In the genomic region with DNA sequence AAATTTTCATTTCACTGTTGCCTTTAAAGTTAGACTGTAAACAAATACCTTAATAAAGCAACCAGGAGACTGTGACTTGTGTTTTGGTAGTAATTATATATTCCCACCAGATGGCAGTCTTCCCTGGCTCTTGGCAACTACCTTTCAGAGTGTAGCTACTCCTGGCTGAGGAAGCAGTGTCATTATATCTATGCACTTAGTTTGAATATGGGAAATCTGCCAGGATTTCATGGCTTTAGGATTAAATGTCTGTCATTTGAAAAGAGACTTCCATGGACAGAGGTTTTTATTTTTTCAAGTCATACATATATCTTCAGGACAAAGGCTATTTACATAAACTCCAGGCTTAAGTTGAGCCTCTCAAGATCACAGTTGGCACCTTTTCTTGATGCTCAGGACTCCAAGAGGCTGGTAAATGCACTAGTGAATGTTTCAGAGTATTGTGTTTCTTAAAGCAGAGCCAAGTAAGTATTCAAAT, we compare ENCODE assay signal across 8 cellular contexts.
DNase-seq lines count a peak whose midpoint lies in the region; ATAC-seq, FAIRE-seq and TF ChIP-seq lines count a peak whose summit lies in the region.

No MANE protein-coding gene starts in this region.

- H3K36me3 ChIP-seq in KMS-11 (ENCODE audit: insufficient read depth): no peaks in the 10 kb centered on the region
- no peaks in the 10 kb centered on the region for H3K36me3 ChIP-seq in NT2/D1 (ENCODE audit: insufficient read depth, insufficient read length, low read length)

- no peaks in the 10 kb centered on the region for H3K4me1 Mint-ChIP-seq in glutamatergic neuron (ENCODE audit: low read depth, unreplicated experiment)

- H3K4me3 Mint-ChIP-seq in glutamatergic neuron (ENCODE audit: unreplicated experiment): no peak overlapping the region

- peaks cover 60% of the 10 kb centered on the region; the same call in 1 of the 2 replicates for H3K79me2 ChIP-seq in KMS-11 (ENCODE audit: insufficient read depth, low read depth)

- H4K20me1 ChIP-seq in KMS-11 (ENCODE audit: insufficient read depth): peaks cover 9% of the 10 kb centered on the region; the same call in 1 of the 2 replicates

- TF ChIP-seq CTCF in KMS-11 (conservative IDR thresholded peaks at IDR 0.05; ENCODE audit: low read depth, low read length): peak; percentile 64
- peak; percentile 61 for TF ChIP-seq CTCF in glutamatergic neuron (IDR thresholded peaks at IDR 0.05; ENCODE audit: partially characterized antibody, unreplicated experiment)

- no peak overlapping the region for H3K4me2 ChIP-seq in KMS-11

- peak; percentile 65 for DNase-seq in activated effector memory CD4-positive, alpha-beta T cell treated with anti-CD3 and anti-CD28 coated beads, Interleukin-2, amount 50 U/mL, for 16 hours
- no peak for DNase-seq in activated effector memory CD4-positive, alpha-beta T cell treated with Interleukin-2 at 50 U/mL for 16 hours
- DNase-seq in H54 (ENCODE audit: insufficient read length, low spot score) (peak; percentile 4), NT2/D1 (ENCODE audit: low read depth, low spot score) (peak; percentile 40), glutamatergic neuron (no peak), retina (peak; percentile 63)
- DNase-seq in activated naive CD4-positive, alpha-beta T cell treated with anti-CD3 and anti-CD28 coated beads, Interleukin-2, amount 50 U/mL, for 72 hours (ENCODE audit: low spot score in 2 of 2): peak in 1 of 2 donors; percentile 28

- H3K27me3 ChIP-seq in KMS-11 (ENCODE audit: insufficient read depth, low read depth) (no peaks in the 10 kb centered on the region), NT2/D1 (ENCODE audit: insufficient read depth, insufficient read length) (no peaks in the 10 kb centered on the region)

- peaks cover 44% of the 10 kb centered on the region for H3K4me1 ChIP-seq in KMS-11 (ENCODE audit: low read depth, poor library complexity, severe bottlenecking)
- no peaks in the 10 kb centered on the region for H3K4me1 ChIP-seq in NT2/D1 (ENCODE audit: insufficient read depth, insufficient read length)

- peaks cover 6 to 28% of the 10 kb centered on the region in 2 donors for H3K36me3 Mint-ChIP-seq in activated naive CD4-positive, alpha-beta T cell treated with anti-CD3 and anti-CD28 coated beads, Interleukin-2, amount 50 U/mL, for 72 hours
- no peaks in the 10 kb centered on the region for H3K36me3 Mint-ChIP-seq in glutamatergic neuron (ENCODE audit: unreplicated experiment)

- H2AFZ ChIP-seq in KMS-11 (ENCODE audit: low read depth): no peak overlapping the region

- H3K9ac ChIP-seq in KMS-11 (no peak overlapping the region), NT2/D1 (ENCODE audit: insufficient read length, low read depth) (no peak overlapping the region)

- no peak overlapping the region for H3K4me3 ChIP-seq in KMS-11 (IDR thresholded peaks at IDR 0.05; ENCODE audit: insufficient read depth, low read depth, low read length)
- no peak overlapping the region for H3K4me3 ChIP-seq in NT2/D1 (ENCODE audit: insufficient read length, low read depth)

- H3K27ac ChIP-seq in KMS-11: peak overlapping the region; percentile 34; the same call in 1 of the 2 replicates

- peaks cover 3 to 8% of the 10 kb centered on the region in 2 donors for H3K9me3 Mint-ChIP-seq in activated naive CD4-positive, alpha-beta T cell treated with anti-CD3 and anti-CD28 coated beads, Interleukin-2, amount 50 U/mL, for 72 hours
- no peaks in the 10 kb centered on the region for H3K9me3 Mint-ChIP-seq in glutamatergic neuron (ENCODE audit: unreplicated experiment)

- no peak for TF ChIP-seq POLR2A in H54 (IDR thresholded peaks at IDR 0.05; ENCODE audit: low read depth, low read length)

- H3K27ac Mint-ChIP-seq in activated naive CD4-positive, alpha-beta T cell treated with anti-CD3 and anti-CD28 coated beads, Interleukin-2, amount 50 U/mL, for 72 hours: no peak overlapping the region
- H3K27ac Mint-ChIP-seq in glutamatergic neuron (ENCODE audit: unreplicated experiment): no peak overlapping the region

- H3K9me3 ChIP-seq in NT2/D1 (ENCODE audit: insufficient read depth, low read length): no peaks in the 10 kb centered on the region

- ATAC-seq in activated naive CD4-positive, alpha-beta T cell treated with anti-CD3 and anti-CD28 coated beads, Interleukin-2, amount 50 U/mL, for 72 hours: peak; percentile 88 to 90

- no peaks in the 10 kb centered on the region for H3K27me3 Mint-ChIP-seq in glutamatergic neuron (ENCODE audit: unreplicated experiment)

- FAIRE-seq in H54 (lab: Jason Lieb, UNC): no peak

Comparison
In these comparisons a context has a peak if more than half of its experiments do, and no peak if none do; other contexts are left out.
1. DNase-seq: peak in activated effector memory CD4-positive, alpha-beta T cell treated with anti-CD3 and anti-CD28 coated beads, Interleukin-2, amount 50 U/mL, for 16 hours (single experiment), H54 (single experiment), NT2/D1 (single experiment) and retina (single experiment); none in activated effector memory CD4-positive, alpha-beta T cell treated with Interleukin-2 at 50 U/mL for 16 hours (single experiment) and glutamatergic neuron (single experiment).